Comparison of ENCODE assay signal across 1 cellular context in genomic region chr16:50573947-50574751, GRCh38.
TF ChIP-seq lines count a peak whose summit lies in the region.

No MANE protein-coding gene starts in this region.

TF ChIP-seq in H1, 55 proteins besides CTCF, POLR2A, EP300 and RAD21:
- TF ChIP-seq, protein P1, sequence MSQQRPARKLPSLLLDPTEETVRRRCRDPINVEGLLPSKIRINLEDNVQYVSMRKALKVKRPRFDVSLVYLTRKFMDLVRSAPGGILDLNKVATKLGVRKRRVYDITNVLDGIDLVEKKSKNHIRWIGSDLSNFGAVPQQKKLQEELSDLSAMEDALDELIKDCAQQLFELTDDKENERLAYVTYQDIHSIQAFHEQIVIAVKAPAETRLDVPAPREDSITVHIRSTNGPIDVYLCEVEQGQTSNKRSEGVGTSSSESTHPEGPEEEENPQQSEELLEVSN (IDR thresholded peaks at IDR 0.05): no peak
- TF ChIP-seq RFX5 (IDR thresholded peaks at IDR 0.05; ENCODE audit: borderline replicate concordance, low read depth, low read length): no peak
- TF ChIP-seq CHD1 (IDR thresholded peaks at IDR 0.05; ENCODE audit: low read depth, low read length): no peak
- TF ChIP-seq, protein P2, sequence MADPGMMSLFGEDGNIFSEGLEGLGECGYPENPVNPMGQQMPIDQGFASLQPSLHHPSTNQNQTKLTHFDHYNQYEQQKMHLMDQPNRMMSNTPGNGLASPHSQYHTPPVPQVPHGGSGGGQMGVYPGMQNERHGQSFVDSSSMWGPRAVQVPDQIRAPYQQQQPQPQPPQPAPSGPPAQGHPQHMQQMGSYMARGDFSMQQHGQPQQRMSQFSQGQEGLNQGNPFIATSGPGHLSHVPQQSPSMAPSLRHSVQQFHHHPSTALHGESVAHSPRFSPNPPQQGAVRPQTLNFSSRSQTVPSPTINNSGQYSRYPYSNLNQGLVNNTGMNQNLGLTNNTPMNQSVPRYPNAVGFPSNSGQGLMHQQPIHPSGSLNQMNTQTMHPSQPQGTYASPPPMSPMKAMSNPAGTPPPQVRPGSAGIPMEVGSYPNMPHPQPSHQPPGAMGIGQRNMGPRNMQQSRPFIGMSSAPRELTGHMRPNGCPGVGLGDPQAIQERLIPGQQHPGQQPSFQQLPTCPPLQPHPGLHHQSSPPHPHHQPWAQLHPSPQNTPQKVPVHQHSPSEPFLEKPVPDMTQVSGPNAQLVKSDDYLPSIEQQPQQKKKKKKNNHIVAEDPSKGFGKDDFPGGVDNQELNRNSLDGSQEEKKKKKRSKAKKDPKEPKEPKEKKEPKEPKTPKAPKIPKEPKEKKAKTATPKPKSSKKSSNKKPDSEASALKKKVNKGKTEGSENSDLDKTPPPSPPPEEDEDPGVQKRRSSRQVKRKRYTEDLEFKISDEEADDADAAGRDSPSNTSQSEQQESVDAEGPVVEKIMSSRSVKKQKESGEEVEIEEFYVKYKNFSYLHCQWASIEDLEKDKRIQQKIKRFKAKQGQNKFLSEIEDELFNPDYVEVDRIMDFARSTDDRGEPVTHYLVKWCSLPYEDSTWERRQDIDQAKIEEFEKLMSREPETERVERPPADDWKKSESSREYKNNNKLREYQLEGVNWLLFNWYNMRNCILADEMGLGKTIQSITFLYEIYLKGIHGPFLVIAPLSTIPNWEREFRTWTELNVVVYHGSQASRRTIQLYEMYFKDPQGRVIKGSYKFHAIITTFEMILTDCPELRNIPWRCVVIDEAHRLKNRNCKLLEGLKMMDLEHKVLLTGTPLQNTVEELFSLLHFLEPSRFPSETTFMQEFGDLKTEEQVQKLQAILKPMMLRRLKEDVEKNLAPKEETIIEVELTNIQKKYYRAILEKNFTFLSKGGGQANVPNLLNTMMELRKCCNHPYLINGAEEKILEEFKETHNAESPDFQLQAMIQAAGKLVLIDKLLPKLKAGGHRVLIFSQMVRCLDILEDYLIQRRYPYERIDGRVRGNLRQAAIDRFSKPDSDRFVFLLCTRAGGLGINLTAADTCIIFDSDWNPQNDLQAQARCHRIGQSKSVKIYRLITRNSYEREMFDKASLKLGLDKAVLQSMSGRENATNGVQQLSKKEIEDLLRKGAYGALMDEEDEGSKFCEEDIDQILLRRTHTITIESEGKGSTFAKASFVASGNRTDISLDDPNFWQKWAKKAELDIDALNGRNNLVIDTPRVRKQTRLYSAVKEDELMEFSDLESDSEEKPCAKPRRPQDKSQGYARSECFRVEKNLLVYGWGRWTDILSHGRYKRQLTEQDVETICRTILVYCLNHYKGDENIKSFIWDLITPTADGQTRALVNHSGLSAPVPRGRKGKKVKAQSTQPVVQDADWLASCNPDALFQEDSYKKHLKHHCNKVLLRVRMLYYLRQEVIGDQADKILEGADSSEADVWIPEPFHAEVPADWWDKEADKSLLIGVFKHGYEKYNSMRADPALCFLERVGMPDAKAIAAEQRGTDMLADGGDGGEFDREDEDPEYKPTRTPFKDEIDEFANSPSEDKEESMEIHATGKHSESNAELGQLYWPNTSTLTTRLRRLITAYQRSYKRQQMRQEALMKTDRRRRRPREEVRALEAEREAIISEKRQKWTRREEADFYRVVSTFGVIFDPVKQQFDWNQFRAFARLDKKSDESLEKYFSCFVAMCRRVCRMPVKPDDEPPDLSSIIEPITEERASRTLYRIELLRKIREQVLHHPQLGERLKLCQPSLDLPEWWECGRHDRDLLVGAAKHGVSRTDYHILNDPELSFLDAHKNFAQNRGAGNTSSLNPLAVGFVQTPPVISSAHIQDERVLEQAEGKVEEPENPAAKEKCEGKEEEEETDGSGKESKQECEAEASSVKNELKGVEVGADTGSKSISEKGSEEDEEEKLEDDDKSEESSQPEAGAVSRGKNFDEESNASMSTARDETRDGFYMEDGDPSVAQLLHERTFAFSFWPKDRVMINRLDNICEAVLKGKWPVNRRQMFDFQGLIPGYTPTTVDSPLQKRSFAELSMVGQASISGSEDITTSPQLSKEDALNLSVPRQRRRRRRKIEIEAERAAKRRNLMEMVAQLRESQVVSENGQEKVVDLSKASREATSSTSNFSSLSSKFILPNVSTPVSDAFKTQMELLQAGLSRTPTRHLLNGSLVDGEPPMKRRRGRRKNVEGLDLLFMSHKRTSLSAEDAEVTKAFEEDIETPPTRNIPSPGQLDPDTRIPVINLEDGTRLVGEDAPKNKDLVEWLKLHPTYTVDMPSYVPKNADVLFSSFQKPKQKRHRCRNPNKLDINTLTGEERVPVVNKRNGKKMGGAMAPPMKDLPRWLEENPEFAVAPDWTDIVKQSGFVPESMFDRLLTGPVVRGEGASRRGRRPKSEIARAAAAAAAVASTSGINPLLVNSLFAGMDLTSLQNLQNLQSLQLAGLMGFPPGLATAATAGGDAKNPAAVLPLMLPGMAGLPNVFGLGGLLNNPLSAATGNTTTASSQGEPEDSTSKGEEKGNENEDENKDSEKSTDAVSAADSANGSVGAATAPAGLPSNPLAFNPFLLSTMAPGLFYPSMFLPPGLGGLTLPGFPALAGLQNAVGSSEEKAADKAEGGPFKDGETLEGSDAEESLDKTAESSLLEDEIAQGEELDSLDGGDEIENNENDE (IDR thresholded peaks at IDR 0.05; ENCODE audit: insufficient replicate concordance, low read length): no peak
- no peak for TF ChIP-seq SP2 (IDR thresholded peaks at IDR 0.05; ENCODE audit: low read length)
- TF ChIP-seq KDM4A (IDR thresholded peaks at IDR 0.05; ENCODE audit: low read depth, low read length, severe bottlenecking): no peak
- no peak for TF ChIP-seq HDAC6 (IDR thresholded peaks at IDR 0.05; ENCODE audit: low read depth, low read length)
TF ChIP-seq in H1: peak in this region for 0.
